ENCODE assay signal across 8 cellular contexts in the genomic region with DNA sequence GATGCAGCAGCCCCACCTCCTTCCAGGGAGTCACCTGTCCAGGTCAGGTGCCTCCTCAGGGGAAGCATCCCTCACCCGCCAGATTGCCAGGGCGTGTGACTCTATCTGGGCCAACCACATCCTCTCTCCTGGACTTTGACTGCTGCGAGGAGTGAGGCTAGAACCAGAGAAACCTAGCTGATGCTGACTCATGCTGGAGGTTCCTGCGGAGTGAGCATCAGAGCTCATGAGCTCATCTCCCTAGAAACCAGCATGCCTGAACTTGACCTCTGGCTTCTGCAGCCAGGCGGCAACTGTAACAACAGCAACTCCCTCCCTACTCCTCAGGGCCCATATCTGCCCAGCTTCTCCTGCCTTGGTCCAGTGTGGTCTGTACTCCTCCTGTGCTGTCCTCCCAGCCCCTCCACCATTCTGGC. TPM values are rescaled to one million over a fixed set of nuclear protein-coding genes. Genes with fewer than 3 reads are reported as not detected.
DNase-seq lines count a peak whose midpoint lies in the region; ATAC-seq, FAIRE-seq and TF ChIP-seq lines count a peak whose summit lies in the region.

No MANE protein-coding gene starts in this region.

- peak; percentile 93 for FAIRE-seq in GM19239 (lab: Jason Lieb, UNC)

- no peak for TF ChIP-seq EP300 in gastroesophageal sphincter (IDR thresholded peaks at IDR 0.05)

- no peaks in the 10 kb centered on the region for H3K36me3 ChIP-seq in BLaER1 treated with 17β-estradiol and CSF1 and Interleukin-3, amounts not matched to agents 10 nM and 100 nM
- no peaks in the 10 kb centered on the region for H3K36me3 ChIP-seq in gastroesophageal sphincter

- no peaks in the 10 kb centered on the region for H3K27me3 ChIP-seq in BLaER1 treated with 17β-estradiol and CSF1 and Interleukin-3, amounts not matched to agents 10 nM and 100 nM
- no peaks in the 10 kb centered on the region for H3K27me3 ChIP-seq in gastroesophageal sphincter

- no peak for TF ChIP-seq POLR2A in gastroesophageal sphincter (IDR thresholded peaks at IDR 0.05)

- DNase-seq in GM19239 (ENCODE audit: insufficient read length, low spot score) (peak; percentile 43), NOMO-1 treated with dmso at 0.1 percent for 144 hours (lab: John Stamatoyannopoulos, UW; ENCODE audit: unreplicated experiment) (peak; percentile 90), superior temporal gyrus (ENCODE audit: extremely low spot score) (no peak)
- peak; percentile 35 for DNase-seq in activated T-cell treated with anti-CD3 and anti-CD28 coated beads, Interleukin-2, amount 50 U/mL, for 1 hour

- no peaks in the 10 kb centered on the region for H4K20me1 ChIP-seq in BLaER1 treated with 17β-estradiol and CSF1 and Interleukin-3, amounts not matched to agents 10 nM and 100 nM

- peaks cover 12 to 94% (median 55%) of the 10 kb centered on the region in 10 experiments; a peak in 18 of 20 replicates for H3K4me1 ChIP-seq in BLaER1 treated with 17β-estradiol and CSF1 and Interleukin-3, amounts not matched to agents 10 nM and 100 nM
- no peaks in the 10 kb centered on the region for H3K4me1 ChIP-seq in gastroesophageal sphincter

- ATAC-seq in HG03280 (IDR thresholded peaks at IDR 0.05; ENCODE audit: unreplicated experiment), result peak; percentile 85
- ATAC-seq in gastroesophageal sphincter, result peak; percentile 60

- 20% methylated on average over 3 of the region's 5 CpGs; no CpG with 5 or more reads in 1 of the 2 donors for WGBS in gastroesophageal sphincter (ENCODE audit: low coverage in 1 of 2), 2 donors

- peak overlapping the region in 7 of 11 experiments; percentile 24 to 74 (median 54); a peak in 9 of 22 replicates for H3K9ac ChIP-seq in BLaER1 treated with 17β-estradiol and CSF1 and Interleukin-3, amounts not matched to agents 10 nM and 100 nM

- H3K4me3 ChIP-seq in BLaER1 treated with 17β-estradiol and CSF1 and Interleukin-3, amounts not matched to agents 10 nM and 100 nM, result peak overlapping the region in 1 of 10 experiments; percentile 26; a peak in 1 of 20 replicates
- H3K4me3 ChIP-seq in gastroesophageal sphincter, result no peak overlapping the region
- H3K4me3 ChIP-seq in skin epidermis, result no peak overlapping the region

- no peak for TF ChIP-seq CTCF in gastroesophageal sphincter (IDR thresholded peaks at IDR 0.05)

- H3K9me3 ChIP-seq in BLaER1 treated with 17β-estradiol and CSF1 and Interleukin-3, amounts not matched to agents 10 nM and 100 nM (replicated peaks in 1 of 11), result peaks cover 0 to 14% (median 0%) of the 10 kb centered on the region in 11 experiments; a peak in 4 of 22 replicates
- no peaks in the 10 kb centered on the region for H3K9me3 ChIP-seq in gastroesophageal sphincter

- peak overlapping the region; percentile 37 to 91 (median 71); a peak in 21 of 22 replicates for H3K27ac ChIP-seq in BLaER1 treated with 17β-estradiol and CSF1 and Interleukin-3, amounts not matched to agents 10 nM and 100 nM
- H3K27ac ChIP-seq in gastroesophageal sphincter (no peak overlapping the region), skin epidermis (peak overlapping the region in 18 of 21 experiments; percentile 10 to 78 (median 51))

- H3K4me2 ChIP-seq in BLaER1 treated with 17β-estradiol and CSF1 and Interleukin-3, amounts not matched to agents 10 nM and 100 nM, result peak overlapping the region; percentile 19 to 92 (median 80); a peak in 21 of 22 replicates

RNA-seq across cellular contexts. Expression of a gene that starts 28.3 kb away (rescaled TPM):
- total RNA-seq in gastroesophageal sphincter, result under 1 TPM in 1 of 4 donors, not detected in 3; 0.27 TPM

RNA-seq across cellular contexts. Expression of a gene that starts 46.8 kb away (rescaled TPM):
- total RNA-seq in gastroesophageal sphincter, result 10 to 100 TPM in 3 of 4 donors, 1 to 10 TPM in 1; 9.5 to 25.4 (median 20.5) TPM

Comparison
In these comparisons a context has a peak if more than half of its experiments do, and no peak if none do; other contexts are left out.
1. H3K27ac ChIP-seq: peak in BLaER1 treated with 17β-estradiol and CSF1 and Interleukin-3, amounts not matched to agents 10 nM and 100 nM (11 of 11) and skin epidermis (18 of 21); none in gastroesophageal sphincter (0 of 4).